In genomic region chr3:58697552-58697951, GRCh38 we compare ENCODE assay signal across 21 cellular contexts. TPM values are rescaled to one million over a fixed set of nuclear protein-coding genes. Genes with fewer than 3 reads are reported as not detected.
DNase-seq lines count a peak whose midpoint lies in the region; ATAC-seq and TF ChIP-seq lines count a peak whose summit lies in the region.
"Had no signal": no experiment of that assay in that cellular context is flagged by ENCODE, and none has a peak within 500 bp of the region (broad histone marks: within the 10 kb centered on the region; RNA-seq: fewer than 3 reads in every experiment).

No MANE protein-coding gene starts in this region.

- H3K27ac ChIP-seq in CD4-positive, alpha-beta T cell (ENCODE audit: low read depth, low read length) = no peak overlapping the region
- H3K27ac ChIP-seq: ovary, thoracic aorta had no signal

- POLR2A ChIA-PET in CD4-positive, alpha-beta T cell (lab: Charles Lee) = no interaction called here

- H3K4me1 Mint-ChIP-seq in CD4-positive, alpha-beta T cell (ENCODE audit: low read depth) = no peaks in the 10 kb centered on the region

- intact Hi-C loops in CD4-positive, alpha-beta T cell (cut with DNase I, micrococcal nuclease) = no loop called here

- ATAC-seq in GM18517 (IDR thresholded peaks at IDR 0.05; ENCODE audit: unreplicated experiment) = peak; percentile 56
- ATAC-seq in GM19452 (IDR thresholded peaks at IDR 0.05; ENCODE audit: unreplicated experiment) = peak; percentile 73
- peak; percentile 46 for ATAC-seq in HG02884 (IDR thresholded peaks at IDR 0.05; ENCODE audit: unreplicated experiment)
- peak; percentile 54 for ATAC-seq in HG03520 (IDR thresholded peaks at IDR 0.05; ENCODE audit: unreplicated experiment)
- ATAC-seq in CD4-positive, alpha-beta T cell (ENCODE audit: poor library complexity) = no peak

- no peak for TF ChIP-seq CTCF in CD4-positive, alpha-beta T cell (IDR thresholded peaks at IDR 0.05)

- CTCF ChIA-PET in CD4-positive, alpha-beta T cell (lab: Charles Lee) = no interaction called here

- H3K27ac Mint-ChIP-seq in CD4-positive, alpha-beta T cell = no peak overlapping the region
- H3K27ac Mint-ChIP-seq: activated CD4-positive, alpha-beta T cell treated with anti-CD3 and anti-CD28 coated beads, Interleukin-2, amount 10 ng/mL, durations not matched to agents 24 days and 14 days had no signal

- H3K9me3 ChIP-seq in CD4-positive, alpha-beta T cell (ENCODE audit: control insufficient read depth, low read length) = no peaks in the 10 kb centered on the region
- H3K9me3 ChIP-seq: ovary, thoracic aorta had no signal

- DNase-seq in GM19238 (ENCODE audit: insufficient read length, low spot score) = no peak
- DNase-seq in CD4-positive, alpha-beta T cell = no peak
- DNase-seq in effector CD8-positive, alpha-beta T cell (lab: John Stamatoyannopoulos, UW) = no peak
- no peak for DNase-seq in HT-29 (ENCODE audit: low spot score)
- DNase-seq: activated CD4-positive, alpha-beta T cell treated with anti-CD3 and anti-CD28 coated beads, Interleukin-2, amount 10 ng/mL, durations not matched to agents 24 days and 14 days; activated T-cell treated with anti-CD3 and anti-CD28 coated beads for 4 hours; cortex of kidney; NCI-H2107; NCI-H748 treated with DMSO at 0.1 percent for 48 hours; ovary; SK-N-SH; stimulated activated CD4-positive, alpha-beta T cell treated with anti-CD3 and anti-CD28 coated beads, Interleukin-4, amount 100 ng/mL, for 1 hour; stimulated activated CD8-positive, alpha-beta memory T cell treated with anti-CD3 and anti-CD28 coated beads, Interleukin-4, amount 100 ng/mL, for 48 hours had no signal

- no peak overlapping the region for H3K4me3 Mint-ChIP-seq in CD4-positive, alpha-beta T cell
- H3K4me3 Mint-ChIP-seq: activated CD4-positive, alpha-beta T cell treated with anti-CD3 and anti-CD28 coated beads, Interleukin-2, amount 10 ng/mL, durations not matched to agents 24 days and 14 days had no signal

- peaks cover 4% of the 10 kb centered on the region for H3K27me3 ChIP-seq in CD4-positive, alpha-beta T cell (ENCODE audit: control insufficient read depth, insufficient read depth, low read length)
- H3K27me3 ChIP-seq: ovary had no signal

- peaks cover 4% of the 10 kb centered on the region for H3K27me3 Mint-ChIP-seq in CD4-positive, alpha-beta T cell

- H3K36me3 Mint-ChIP-seq in CD4-positive, alpha-beta T cell (ENCODE audit: low read depth) = no peaks in the 10 kb centered on the region
- H3K36me3 Mint-ChIP-seq: activated naive CD4-positive, alpha-beta T cell treated with anti-CD3 and anti-CD28 coated beads, Interleukin-2, amount 50 U/mL, for 72 hours had no signal

- H3K9me3 Mint-ChIP-seq in CD4-positive, alpha-beta T cell = no peaks in the 10 kb centered on the region

RNA-seq across cellular contexts. Expression of gene FAM3D, which starts 31.0 kb away (rescaled TPM):
- total RNA-seq in CD4-positive, alpha-beta T cell = not detected
- total RNA-seq in HT-29 (2014; rRNA removed; shearing (Covaris generic)) = 50.2 and 58.0 TPM in 2 replicates
- total RNA-seq: activated CD4-positive, alpha-beta T cell treated with anti-CD3 and anti-CD28 coated beads, Interleukin-2, amount 10 ng/mL, durations not matched to agents 24 days and 14 days; activated naive CD4-positive, alpha-beta T cell treated with anti-CD3 and anti-CD28 coated beads, Interleukin-2, amount 50 U/mL, for 72 hours; liver; myocyte; thoracic aorta had no signal

Comparison
In these comparisons a context has a peak if more than half of its experiments do, and no peak if none do; other contexts are left out.
1. RNA of gene FAM3D, which starts 31.0 kb away (total RNA-seq): 50.2 to 58.0 TPM in HT-29; not detected in CD4-positive, alpha-beta T cell; every median in the first group is over 10 times any median in the second.